In genomic region chr20:2663887-2664719, GRCh38 we compare ENCODE assay signal across 1 cellular context.
TF ChIP-seq lines count a peak whose summit lies in the region.

IDH3B (minus strand) TSS chr20:2664216; CDS start chr20:2664188, 28 bp downstream.

TF ChIP-seq in HepG2, 621 proteins besides CTCF, POLR2A, EP300 and RAD21 (continued from another document and continues in another):
- TF ChIP-seq ZNF503 (CRISPR knock-in tag; IDR thresholded peaks at IDR 0.05) (peak; percentile 69), ZMYM4 (CRISPR knock-in tag; IDR thresholded peaks at IDR 0.05) (peak; percentile 95), FOXO4 (CRISPR knock-in tag; conservative IDR thresholded peaks at IDR 0.05) (no peak), EED (CRISPR knock-in tag; IDR thresholded peaks at IDR 0.05) (peak; percentile 86), ZNF33B (CRISPR knock-in tag; IDR thresholded peaks at IDR 0.05) (peak; percentile 98), ZNF317 (CRISPR knock-in tag; IDR thresholded peaks at IDR 0.05) (peak; percentile 64; the same call in 1 of the 2 replicates), CENPBD1 (CRISPR knock-in tag; IDR thresholded peaks at IDR 0.05; ENCODE audit: borderline replicate concordance, low read depth) (no peak), ZNF747 (CRISPR knock-in tag; IDR thresholded peaks at IDR 0.05; ENCODE audit: borderline replicate concordance) (peak; percentile 82), GTF2F1 (IDR thresholded peaks at IDR 0.05; ENCODE audit: low read length) (0 out of 2 replicates have a peak, but pooled peaks have one; percentile 47), PHF21A (CRISPR knock-in tag; IDR thresholded peaks at IDR 0.05) (peak; percentile 66; the same call in 1 of the 2 replicates), ZKSCAN1 (IDR thresholded peaks at IDR 0.05; ENCODE audit: low read length) (peak; percentile 82; the same call in 1 of the 2 replicates), SPEN (CRISPR knock-in tag; IDR thresholded peaks at IDR 0.05; ENCODE audit: low read depth) (peak; percentile 100), MZF1 (CRISPR knock-in tag; IDR thresholded peaks at IDR 0.05; ENCODE audit: borderline replicate concordance) (peak; percentile 81; the same call in 1 of the 2 replicates), HOXA3 (CRISPR knock-in tag; IDR thresholded peaks at IDR 0.05) (peak; percentile 100), CBX2 (IDR thresholded peaks at IDR 0.05; ENCODE audit: low read depth, low read length) (no peak), CBX2 (CRISPR knock-in tag; IDR thresholded peaks at IDR 0.05; ENCODE audit: low read depth) (peak; percentile 43; the same call in 1 of the 2 replicates), U2AF1 (optimal IDR thresholded peaks at IDR 0.05; ENCODE audit: low read depth, low read length) (peak; percentile 56), ZFP36L2 (CRISPR knock-in tag; IDR thresholded peaks at IDR 0.05) (no peak), SIX4 (CRISPR knock-in tag; IDR thresholded peaks at IDR 0.05) (peak; percentile 63; the same call in 1 of the 2 replicates), HNRNPUL1 (IDR thresholded peaks at IDR 0.05; ENCODE audit: low read depth, low read length) (no peak), WIZ (CRISPR knock-in tag; IDR thresholded peaks at IDR 0.05) (peak; percentile 96), ESRRA (CRISPR knock-in tag; IDR thresholded peaks at IDR 0.05; ENCODE audit: low read depth) (peak; percentile 64), SKI (IDR thresholded peaks at IDR 0.05; ENCODE audit: partially characterized antibody) (no peak), NCOA5 (CRISPR knock-in tag; IDR thresholded peaks at IDR 0.05) (0 out of 2 replicates have a peak, but pooled peaks have one; percentile 71), SSRP1 (CRISPR knock-in tag; IDR thresholded peaks at IDR 0.05) (peak; percentile 90; the same call in 1 of the 2 replicates), GPN1 (CRISPR knock-in tag; IDR thresholded peaks at IDR 0.05; ENCODE audit: borderline replicate concordance) (no peak), ZNF598 (CRISPR knock-in tag; IDR thresholded peaks at IDR 0.05; ENCODE audit: borderline replicate concordance) (peak; percentile 95; the same call in 1 of the 2 replicates), GATAD2A (CRISPR knock-in tag; IDR thresholded peaks at IDR 0.05) (peak; percentile 70), E2F5 (CRISPR knock-in tag; conservative IDR thresholded peaks at IDR 0.05) (0 out of 2 replicates have a peak, but pooled peaks have one; percentile 29), KLF11 (CRISPR knock-in tag; IDR thresholded peaks at IDR 0.05) (peak; percentile 97; the same call in 1 of the 2 replicates), ZNF205 (CRISPR knock-in tag; IDR thresholded peaks at IDR 0.05) (peak; percentile 55; the same call in 1 of the 2 replicates), TEAD3 (CRISPR knock-in tag; optimal IDR thresholded peaks at IDR 0.05; ENCODE audit: borderline replicate concordance) (peak; percentile 97), RFXANK (CRISPR knock-in tag; IDR thresholded peaks at IDR 0.05) (no peak; the same call in 1 of the 2 replicates), HDAC6 (IDR thresholded peaks at IDR 0.05; ENCODE audit: low read depth, low read length) (no peak), ZNF12 (CRISPR knock-in tag; IDR thresholded peaks at IDR 0.05) (peak; percentile 82), NFE2L1 (CRISPR knock-in tag; IDR thresholded peaks at IDR 0.05; ENCODE audit: borderline replicate concordance) (no peak), THAP8 (CRISPR knock-in tag; IDR thresholded peaks at IDR 0.05; ENCODE audit: borderline replicate concordance) (no peak; the same call in 1 of the 2 replicates), RFX1 (IDR thresholded peaks at IDR 0.05) (no peak), ZUFSP (CRISPR knock-in tag; IDR thresholded peaks at IDR 0.05; ENCODE audit: borderline replicate concordance) (no peak), ONECUT2 (CRISPR knock-in tag; IDR thresholded peaks at IDR 0.05) (peak; percentile 49; the same call in 1 of the 2 replicates), HDAC2 (CRISPR knock-in tag; IDR thresholded peaks at IDR 0.05) (peak; percentile 100), HMG20A (CRISPR knock-in tag; IDR thresholded peaks at IDR 0.05; ENCODE audit: borderline replicate concordance) (peak; percentile 36; the same call in 1 of the 2 replicates), TBP (CRISPR knock-in tag; IDR thresholded peaks at IDR 0.05) (no peak), CREBL2 (CRISPR knock-in tag; IDR thresholded peaks at IDR 0.05; ENCODE audit: borderline replicate concordance) (peak; percentile 96), HNRNPLL (IDR thresholded peaks at IDR 0.05; ENCODE audit: low read depth, low read length, poor library complexity, severe bottlenecking) (peak; percentile 43), MTERF4 (CRISPR knock-in tag; IDR thresholded peaks at IDR 0.05) (no peak), TRIM24 (CRISPR knock-in tag; IDR thresholded peaks at IDR 0.05) (no peak), ZNF264 (CRISPR knock-in tag; IDR thresholded peaks at IDR 0.05) (peak; percentile 95), ZNF3 (CRISPR knock-in tag; IDR thresholded peaks at IDR 0.05) (peak; percentile 32; the same call in 1 of the 2 replicates)
- TF ChIP-seq, protein P1, sequence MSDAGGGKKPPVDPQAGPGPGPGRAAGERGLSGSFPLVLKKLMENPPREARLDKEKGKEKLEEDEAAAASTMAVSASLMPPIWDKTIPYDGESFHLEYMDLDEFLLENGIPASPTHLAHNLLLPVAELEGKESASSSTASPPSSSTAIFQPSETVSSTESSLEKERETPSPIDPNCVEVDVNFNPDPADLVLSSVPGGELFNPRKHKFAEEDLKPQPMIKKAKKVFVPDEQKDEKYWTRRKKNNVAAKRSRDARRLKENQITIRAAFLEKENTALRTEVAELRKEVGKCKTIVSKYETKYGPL (CRISPR knock-in tag; IDR thresholded peaks at IDR 0.05), result no peak
- TF ChIP-seq, protein P2, sequence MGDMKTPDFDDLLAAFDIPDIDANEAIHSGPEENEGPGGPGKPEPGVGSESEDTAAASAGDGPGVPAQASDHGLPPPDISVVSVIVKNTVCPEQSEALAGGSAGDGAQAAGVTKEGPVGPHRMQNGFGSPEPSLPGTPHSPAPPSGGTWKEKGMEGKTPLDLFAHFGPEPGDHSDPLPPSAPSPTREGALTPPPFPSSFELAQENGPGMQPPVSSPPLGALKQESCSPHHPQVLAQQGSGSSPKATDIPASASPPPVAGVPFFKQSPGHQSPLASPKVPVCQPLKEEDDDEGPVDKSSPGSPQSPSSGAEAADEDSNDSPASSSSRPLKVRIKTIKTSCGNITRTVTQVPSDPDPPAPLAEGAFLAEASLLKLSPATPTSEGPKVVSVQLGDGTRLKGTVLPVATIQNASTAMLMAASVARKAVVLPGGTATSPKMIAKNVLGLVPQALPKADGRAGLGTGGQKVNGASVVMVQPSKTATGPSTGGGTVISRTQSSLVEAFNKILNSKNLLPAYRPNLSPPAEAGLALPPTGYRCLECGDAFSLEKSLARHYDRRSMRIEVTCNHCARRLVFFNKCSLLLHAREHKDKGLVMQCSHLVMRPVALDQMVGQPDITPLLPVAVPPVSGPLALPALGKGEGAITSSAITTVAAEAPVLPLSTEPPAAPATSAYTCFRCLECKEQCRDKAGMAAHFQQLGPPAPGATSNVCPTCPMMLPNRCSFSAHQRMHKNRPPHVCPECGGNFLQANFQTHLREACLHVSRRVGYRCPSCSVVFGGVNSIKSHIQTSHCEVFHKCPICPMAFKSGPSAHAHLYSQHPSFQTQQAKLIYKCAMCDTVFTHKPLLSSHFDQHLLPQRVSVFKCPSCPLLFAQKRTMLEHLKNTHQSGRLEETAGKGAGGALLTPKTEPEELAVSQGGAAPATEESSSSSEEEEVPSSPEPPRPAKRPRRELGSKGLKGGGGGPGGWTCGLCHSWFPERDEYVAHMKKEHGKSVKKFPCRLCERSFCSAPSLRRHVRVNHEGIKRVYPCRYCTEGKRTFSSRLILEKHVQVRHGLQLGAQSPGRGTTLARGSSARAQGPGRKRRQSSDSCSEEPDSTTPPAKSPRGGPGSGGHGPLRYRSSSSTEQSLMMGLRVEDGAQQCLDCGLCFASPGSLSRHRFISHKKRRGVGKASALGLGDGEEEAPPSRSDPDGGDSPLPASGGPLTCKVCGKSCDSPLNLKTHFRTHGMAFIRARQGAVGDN (CRISPR knock-in tag; IDR thresholded peaks at IDR 0.05), result peak; percentile 97
- TF ChIP-seq, protein P3, sequence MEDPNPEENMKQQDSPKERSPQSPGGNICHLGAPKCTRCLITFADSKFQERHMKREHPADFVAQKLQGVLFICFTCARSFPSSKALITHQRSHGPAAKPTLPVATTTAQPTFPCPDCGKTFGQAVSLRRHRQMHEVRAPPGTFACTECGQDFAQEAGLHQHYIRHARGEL (CRISPR knock-in tag; IDR thresholded peaks at IDR 0.05), result 0 out of 2 replicates have a peak, but pooled peaks have one; percentile 31
- TF ChIP-seq, protein P4, sequence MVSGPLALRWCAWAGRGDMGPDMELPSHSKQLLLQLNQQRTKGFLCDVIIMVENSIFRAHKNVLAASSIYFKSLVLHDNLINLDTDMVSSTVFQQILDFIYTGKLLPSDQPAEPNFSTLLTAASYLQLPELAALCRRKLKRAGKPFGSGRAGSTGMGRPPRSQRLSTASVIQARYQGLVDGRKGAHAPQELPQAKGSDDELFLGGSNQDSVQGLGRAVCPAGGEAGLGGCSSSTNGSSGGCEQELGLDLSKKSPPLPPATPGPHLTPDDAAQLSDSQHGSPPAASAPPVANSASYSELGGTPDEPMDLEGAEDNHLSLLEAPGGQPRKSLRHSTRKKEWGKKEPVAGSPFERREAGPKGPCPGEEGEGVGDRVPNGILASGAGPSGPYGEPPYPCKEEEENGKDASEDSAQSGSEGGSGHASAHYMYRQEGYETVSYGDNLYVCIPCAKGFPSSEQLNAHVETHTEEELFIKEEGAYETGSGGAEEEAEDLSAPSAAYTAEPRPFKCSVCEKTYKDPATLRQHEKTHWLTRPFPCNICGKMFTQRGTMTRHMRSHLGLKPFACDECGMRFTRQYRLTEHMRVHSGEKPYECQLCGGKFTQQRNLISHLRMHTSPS (CRISPR knock-in tag; IDR thresholded peaks at IDR 0.05; ENCODE audit: low read depth), result 0 out of 2 replicates have a peak, but pooled peaks have one; percentile 18
